In genomic region chr17:134332-134785, GRCh38 we compare ENCODE assay signal across 9 cellular contexts. TPM values are rescaled to one million over a fixed set of nuclear protein-coding genes. Genes with fewer than 3 reads are reported as not detected.
DNase-seq lines count a peak whose midpoint lies in the region; ATAC-seq and TF ChIP-seq lines count a peak whose summit lies in the region.
"Not testable (repeated sequence)": the region's sequence is repeated elsewhere in the genome, so short reads cannot be mapped to it uniquely, and the experiment has no call there.
"Had no signal": no experiment of that assay in that cellular context is flagged by ENCODE, and none has a peak within 500 bp of the region (broad histone marks: within the 10 kb centered on the region; RNA-seq: fewer than 3 reads in every experiment).

No MANE protein-coding gene starts in this region.

- TF ChIP-seq CTCF in A673 (conservative IDR thresholded peaks at IDR 0.05; ENCODE audit: low read depth, low read length): peak; percentile 29; the same call in 1 of the 2 replicates
- TF ChIP-seq CTCF in osteocyte (IDR thresholded peaks at IDR 0.05): peak; percentile 29

- not testable (repeated sequence) for H3K4me1 ChIP-seq in A673 (ENCODE audit: insufficient read depth, low read length, poor library complexity, severe bottlenecking)

- not testable (repeated sequence) for DNase-seq in A673 (ENCODE audit: low spot score)
- DNase-seq in T follicular helper cell (ENCODE audit: low read depth) (peak; percentile 45), cardiac septum (ENCODE audit: low spot score) (peak; percentile 27), osteocyte (ENCODE audit: extremely low spot score, unreplicated experiment) (peak; percentile 78)
- peak; percentile 37 for DNase-seq in activated naive CD4-positive, alpha-beta T cell treated with anti-CD3 and anti-CD28 coated beads, Interleukin-2, amount 10 ng/mL, durations not matched to agents 7 days and 5 days

- intact Hi-C loops in A673 (cut with micrococcal nuclease; ENCODE audit: unreplicated experiment); cardiac septum (cut with DNase I): not testable (repeated sequence)

- not testable (repeated sequence) for BruUV-seq in A673 (replicated peaks; lab: Mats Ljungman, UMichigan)

- H3K4me1 Mint-ChIP-seq in activated naive CD4-positive, alpha-beta T cell treated with anti-CD3 and anti-CD28 coated beads, Interleukin-2, amount 10 ng/mL, durations not matched to agents 7 days and 5 days; osteocyte (ENCODE audit: unreplicated experiment): not testable (repeated sequence)

- H3K9me3 ChIP-seq in A673 (ENCODE audit: low read depth, low read length, poor library complexity, severe bottlenecking): not testable (repeated sequence)

- ATAC-seq in GM18873 (IDR thresholded peaks at IDR 0.05; ENCODE audit: low FRiP score, unreplicated experiment): peak; percentile 86
- ATAC-seq in GM21825 (IDR thresholded peaks at IDR 0.05; ENCODE audit: unreplicated experiment): peak; percentile 85
- ATAC-seq in HG03139 (IDR thresholded peaks at IDR 0.05; ENCODE audit: unreplicated experiment): peak; percentile 77

- H3K36me3 Mint-ChIP-seq in activated naive CD4-positive, alpha-beta T cell treated with anti-CD3 and anti-CD28 coated beads, Interleukin-2, amount 10 ng/mL, durations not matched to agents 7 days and 5 days; osteocyte (ENCODE audit: unreplicated experiment): not testable (repeated sequence)

- not testable (repeated sequence) for H3K36me3 ChIP-seq in A673 (ENCODE audit: insufficient read depth, low read length, poor library complexity, severe bottlenecking)

- H3K27me3 ChIP-seq in A673 (replicated peaks; ENCODE audit: insufficient read depth, low read depth, low read length, poor library complexity): not testable (repeated sequence)

- H3K4me3 ChIP-seq in A673 (ENCODE audit: low read depth, low read length, poor library complexity, severe bottlenecking): not testable (repeated sequence)

- H3K9me3 Mint-ChIP-seq in activated naive CD4-positive, alpha-beta T cell treated with anti-CD3 and anti-CD28 coated beads, Interleukin-2, amount 10 ng/mL, durations not matched to agents 7 days and 5 days; osteocyte (ENCODE audit: unreplicated experiment): not testable (repeated sequence)

- not testable (repeated sequence) for H3K27ac ChIP-seq in A673 (ENCODE audit: low read depth, low read length, poor library complexity, severe bottlenecking)

- H3K4me3 Mint-ChIP-seq in activated naive CD4-positive, alpha-beta T cell treated with anti-CD3 and anti-CD28 coated beads, Interleukin-2, amount 10 ng/mL, durations not matched to agents 7 days and 5 days; osteocyte (ENCODE audit: unreplicated experiment): not testable (repeated sequence)

- CTCF ChIA-PET in A673 (lab: Charles Lee); activated naive CD4-positive, alpha-beta T cell treated with anti-CD3 and anti-CD28 coated beads, Interleukin-2, amount 10 ng/mL, durations not matched to agents 7 days and 5 days (lab: Charles Lee): not testable (repeated sequence)

- POLR2A ChIA-PET in A673 (lab: Charles Lee; ENCODE audit: low non-redundant PET): not testable (repeated sequence)

- not testable (repeated sequence) for H3K27ac Mint-ChIP-seq in activated naive CD4-positive, alpha-beta T cell treated with anti-CD3 and anti-CD28 coated beads, Interleukin-2, amount 10 ng/mL, durations not matched to agents 7 days and 5 days; osteocyte (ENCODE audit: unreplicated experiment)

- not testable (repeated sequence) for H3K27me3 Mint-ChIP-seq in activated naive CD4-positive, alpha-beta T cell treated with anti-CD3 and anti-CD28 coated beads, Interleukin-2, amount 10 ng/mL, durations not matched to agents 7 days and 5 days; osteocyte (ENCODE audit: unreplicated experiment)

RNA-seq across cellular contexts. Expression of gene SCGB1C2, which starts 3.0 kb away (rescaled TPM):
- not detected in 2 replicates for total RNA-seq in A673 (2021)
- total RNA-seq in cardiac septum: not detected
- not detected in 2 replicates for total RNA-seq in osteocyte
- total RNA-seq: cerebellum had no signal

RNA-seq across cellular contexts. Expression of gene DOC2B, which starts 47.1 kb away (rescaled TPM):
- total RNA-seq in A673 (2021) (0.17 and 0.39 TPM in 2 replicates), cardiac septum (6.4 TPM), osteocyte (0.10 TPM in 1 of 2 replicates, not detected in the other)
